Comparison of ENCODE assay signal across 29 cellular contexts in the genomic region with DNA sequence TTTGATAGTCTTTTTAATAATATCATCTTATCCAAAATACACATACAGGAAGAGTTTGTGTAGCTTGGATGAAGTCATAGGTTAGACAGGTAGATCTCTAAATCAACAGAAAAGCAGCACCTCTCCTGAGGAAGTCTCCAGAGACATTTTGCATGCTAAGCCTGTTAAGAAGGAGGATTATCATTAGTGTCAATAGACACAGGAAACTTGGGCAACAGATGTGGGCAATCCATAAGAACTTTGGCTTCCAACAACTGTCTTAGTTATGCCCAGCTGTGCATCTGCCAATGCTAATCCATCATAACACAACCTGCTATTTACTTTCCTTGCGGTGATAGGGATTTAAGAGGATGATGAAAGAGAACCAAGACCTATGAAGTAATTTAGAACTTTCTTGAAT.
"Had no signal": no experiment of that assay in that cellular context is flagged by ENCODE, and none has a peak within 500 bp of the region (broad histone marks: within the 10 kb centered on the region; RNA-seq: fewer than 3 reads in every experiment).

No MANE protein-coding gene starts in this region.

- H3K4me3 ChIP-seq: left lung, lower lobe of right lung, pancreas, prostate gland, skin epidermis, suprapubic skin, thoracic aorta, tibial artery, upper lobe of right lung had no signal

- DNase-seq: immature natural killer cell; kidney; left colon; left lung; lower lobe of right lung; mammary epithelial cell; mesenchymal stem cell; naive thymus-derived CD8-positive, alpha-beta T cell; nucleus accumbens; pancreas; posterior cingulate gyrus; retina; right cardiac atrium; stimulated activated CD4-positive, alpha-beta T cell treated with anti-CD3 and anti-CD28 coated beads, Interleukin-12 subunit alpha, Interleukin-12 subunit beta, amount 100 ng/mL, for 4 hours; stimulated activated CD4-positive, alpha-beta T cell treated with anti-CD3 and anti-CD28 coated beads, Interleukin-15, amount 100 ng/mL, for 24 hours; stimulated activated CD4-positive, alpha-beta T cell treated with anti-CD3 and anti-CD28 coated beads, Interleukin-4, amount 100 ng/mL, for 24 hours; stimulated activated naive CD4-positive, alpha-beta T cell; tibial artery; trophoblast cell; upper lobe of right lung had no signal

- H3K27me3 ChIP-seq: left lung, pancreas, suprapubic skin, tibial artery, upper lobe of right lung had no signal

- H3K27me3 Mint-ChIP-seq: naive thymus-derived CD8-positive, alpha-beta T cell; stimulated activated naive CD8-positive, alpha-beta T cell treated with anti-CD3 and anti-CD28 coated beads, Interleukin-15, Interleukin-2, amounts not matched to agents 100 ng/mL and 50 ng/mL, for 24 hours had no signal

- H3K4me1 Mint-ChIP-seq: immature natural killer cell; naive thymus-derived CD8-positive, alpha-beta T cell; stimulated activated effector memory CD8-positive, alpha-beta T cell treated with anti-CD3 and anti-CD28 coated beads, Interleukin-12 subunit alpha, Interleukin-12 subunit beta, amount 100 ng/mL, for 72 hours had no signal

- H3K4me1 ChIP-seq: left lung, lower lobe of right lung, pancreas, prostate gland, suprapubic skin, tibial artery, upper lobe of right lung had no signal

- H3K9me3 ChIP-seq: left lung, lower lobe of right lung, pancreas, prostate gland, suprapubic skin, thoracic aorta, tibial artery, upper lobe of right lung had no signal

- H3K4me3 Mint-ChIP-seq: immature natural killer cell; naive thymus-derived CD8-positive, alpha-beta T cell; nephron; neural crest cell; stimulated activated effector memory CD8-positive, alpha-beta T cell treated with anti-CD3 and anti-CD28 coated beads, Interleukin-12 subunit alpha, Interleukin-12 subunit beta, amount 100 ng/mL, for 72 hours; stimulated activated naive CD8-positive, alpha-beta T cell treated with anti-CD3 and anti-CD28 coated beads, Interleukin-15, Interleukin-2, amounts not matched to agents 100 ng/mL and 50 ng/mL, for 24 hours had no signal

- H3K36me3 Mint-ChIP-seq: immature natural killer cell; naive thymus-derived CD8-positive, alpha-beta T cell; stimulated activated effector memory CD8-positive, alpha-beta T cell treated with anti-CD3 and anti-CD28 coated beads, Interleukin-12 subunit alpha, Interleukin-12 subunit beta, amount 100 ng/mL, for 72 hours had no signal

- H3K36me3 ChIP-seq: left lung, lower lobe of right lung, pancreas, prostate gland, suprapubic skin, thoracic aorta, tibial artery, upper lobe of right lung had no signal

- H3K27ac ChIP-seq: left lung, lower lobe of right lung, pancreas, prostate gland, skin epidermis, suprapubic skin, thoracic aorta, tibial artery, upper lobe of right lung had no signal

- H3K27ac Mint-ChIP-seq: immature natural killer cell; naive thymus-derived CD8-positive, alpha-beta T cell; nephron; stimulated activated effector memory CD8-positive, alpha-beta T cell treated with anti-CD3 and anti-CD28 coated beads, Interleukin-12 subunit alpha, Interleukin-12 subunit beta, amount 100 ng/mL, for 72 hours; stimulated activated naive CD8-positive, alpha-beta T cell treated with anti-CD3 and anti-CD28 coated beads, Interleukin-15, Interleukin-2, amounts not matched to agents 100 ng/mL and 50 ng/mL, for 24 hours had no signal

- H3K9me3 Mint-ChIP-seq: naive thymus-derived CD8-positive, alpha-beta T cell; nephron; stimulated activated effector memory CD8-positive, alpha-beta T cell treated with anti-CD3 and anti-CD28 coated beads, Interleukin-12 subunit alpha, Interleukin-12 subunit beta, amount 100 ng/mL, for 72 hours; stimulated activated naive CD8-positive, alpha-beta T cell treated with anti-CD3 and anti-CD28 coated beads, Interleukin-15, Interleukin-2, amounts not matched to agents 100 ng/mL and 50 ng/mL, for 24 hours had no signal

- ATAC-seq: left colon; left lung; lower lobe of right lung; naive thymus-derived CD8-positive, alpha-beta T cell; pancreas; right cardiac atrium; sciatic nerve; stimulated activated effector memory CD8-positive, alpha-beta T cell treated with anti-CD3 and anti-CD28 coated beads, Interleukin-12 subunit alpha, Interleukin-12 subunit beta, amount 100 ng/mL, for 72 hours; upper lobe of right lung had no signal
